In the genomic region with DNA sequence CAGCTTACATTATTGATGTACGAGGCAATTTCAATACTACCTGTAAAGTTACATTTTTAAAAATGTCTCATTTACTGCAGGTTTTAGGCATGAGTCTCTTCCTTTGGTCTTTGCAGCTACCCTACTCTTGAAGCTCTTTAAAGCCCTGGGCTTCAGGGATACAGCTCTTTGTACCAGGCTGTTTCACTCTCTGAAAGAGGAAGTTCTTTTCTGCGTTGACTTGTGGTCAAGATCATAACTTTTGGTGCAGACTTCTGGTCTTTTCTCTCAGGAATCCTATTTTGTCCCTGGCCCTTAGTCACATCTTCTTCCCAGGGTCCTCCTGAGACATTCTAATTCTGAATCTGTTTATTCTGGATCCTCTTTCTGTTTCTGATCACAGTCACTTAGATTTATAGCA, we compare ENCODE assay signal across 1 cellular context.
TF ChIP-seq lines count a peak whose summit lies in the region.

No MANE protein-coding gene starts in this region.

TF ChIP-seq in endothelial cell of umbilical vein, 7 proteins besides CTCF, POLR2A, EP300 and RAD21:
- no peak for TF ChIP-seq EZH2 (IDR thresholded peaks at IDR 0.05; ENCODE audit: borderline replicate concordance, low read depth, low read length, severe bottlenecking)
- TF ChIP-seq, protein P1, sequence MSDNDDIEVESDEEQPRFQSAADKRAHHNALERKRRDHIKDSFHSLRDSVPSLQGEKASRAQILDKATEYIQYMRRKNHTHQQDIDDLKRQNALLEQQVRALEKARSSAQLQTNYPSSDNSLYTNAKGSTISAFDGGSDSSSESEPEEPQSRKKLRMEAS (IDR thresholded peaks at IDR 0.05; ENCODE audit: insufficient read depth, insufficient read length) = no peak
- no peak for TF ChIP-seq MYC (IDR thresholded peaks at IDR 0.05; ENCODE audit: low read depth, low read length)
- no peak for TF ChIP-seq JUN (IDR thresholded peaks at IDR 0.05; ENCODE audit: borderline replicate concordance, insufficient read depth, insufficient read length, low read depth)
- no peak for TF ChIP-seq POLR2AphosphoS5 (IDR thresholded peaks at IDR 0.05; ENCODE audit: insufficient read depth, low read depth, low read length)
- no peak for TF ChIP-seq FOS (IDR thresholded peaks at IDR 0.05; ENCODE audit: borderline replicate concordance, insufficient read depth, low read length)
- no peak for TF ChIP-seq GATA2 (IDR thresholded peaks at IDR 0.05; ENCODE audit: insufficient read depth, insufficient read length, low read depth, low read length)
TF ChIP-seq in endothelial cell of umbilical vein: peak in this region for 0.
